Comparison of ENCODE assay signal across 8 cellular contexts in genomic region chr10:61750943-61751471, GRCh38.
A peak's percentile ranks its signal among the peaks of the same experiment; 100 is the strongest.
DNase-seq lines count a peak whose midpoint lies in the region; ATAC-seq and TF ChIP-seq lines count a peak whose summit lies in the region.

No MANE protein-coding gene starts in this region.

- peak overlapping the region; percentile 96 for H3K27ac Mint-ChIP-seq in Calu3 (ENCODE audit: unreplicated experiment)

- no peaks in the 10 kb centered on the region for H3K36me3 Mint-ChIP-seq in Calu3 (ENCODE audit: insufficient read depth, unreplicated experiment)

- POLR2A ChIA-PET in RWPE1 (lab: Yijun Ruan, JAX; ENCODE audit: low non-redundant PET), result no interaction called here

- peaks cover 0 to 52% (median 29%) of the 10 kb centered on the region in 4 donors for H3K4me1 ChIP-seq in sigmoid colon

- H3K4me3 ChIP-seq in sigmoid colon, result no peak overlapping the region

- no peaks in the 10 kb centered on the region for H3K27me3 Mint-ChIP-seq in Calu3 (ENCODE audit: unreplicated experiment)

- H3K4me3 Mint-ChIP-seq in Calu3 (ENCODE audit: low read depth, unreplicated experiment), result peak overlapping the region; percentile 58

- CTCF ChIA-PET in Calu3 (lab: Charles Lee) (interaction anchor here (0.5 to 3.8 kb wide), 26 partner anchors 10 to 1384 kb away, joined by 3 to 78 read pairs (median 5); no protein-coding TSS in a partner anchor), RWPE1 (lab: Yijun Ruan, JAX) (interaction anchor here (0.5 to 1.4 kb wide), 8 partner anchors 9 to 1949 kb away, joined by 3 to 5 read pairs (median 4); no protein-coding TSS in a partner anchor)

- no peak for TF ChIP-seq EP300 in sigmoid colon (IDR thresholded peaks at IDR 0.05)

- no peak for TF ChIP-seq POLR2A in sigmoid colon (IDR thresholded peaks at IDR 0.05)

- ATAC-seq in GM19452 (IDR thresholded peaks at IDR 0.05; ENCODE audit: unreplicated experiment) (peak; percentile 73), HG03520 (IDR thresholded peaks at IDR 0.05; ENCODE audit: unreplicated experiment) (peak; percentile 81), Right ventricle myocardium superior (ENCODE audit: poor library complexity) (peak; percentile 93)

- WGBS in sigmoid colon, 2 donors, result 16 to 42% methylated on average over 6 of the region's 6 CpGs

- H3K36me3 ChIP-seq in sigmoid colon, result no peaks in the 10 kb centered on the region

- peaks cover 54% of the 10 kb centered on the region for H3K4me1 Mint-ChIP-seq in Calu3 (ENCODE audit: low read depth, unreplicated experiment)

- BruUV-seq in Calu3 (replicated peaks; lab: Mats Ljungman, UMichigan), result no TSS peak

- H3K9me3 Mint-ChIP-seq in Calu3 (ENCODE audit: low read depth, unreplicated experiment), result no peaks in the 10 kb centered on the region

- H3K27ac ChIP-seq in RWPE1 (no peak overlapping the region), sigmoid colon (no peak overlapping the region)

- TF ChIP-seq CTCF in Calu3 (IDR thresholded peaks at IDR 0.05; ENCODE audit: unreplicated experiment), result peak; percentile 85
- peak; percentile 33 for TF ChIP-seq CTCF in RWPE1 (conservative IDR thresholded peaks at IDR 0.05; ENCODE audit: low read depth)
- TF ChIP-seq CTCF in sigmoid colon (IDR thresholded peaks at IDR 0.05), result peak in 3 of 4 experiments; percentile 36 to 48 (median 38)

- intact Hi-C loops in Calu3 (cut with micrococcal nuclease; ENCODE audit: unreplicated experiment) (loop anchor here (1.0 to 5.0 kb wide), 4 partner anchors 68 to 286 kb away; partner anchors contain the start of gene ARID5B), Right ventricle myocardium superior (cut with DNase I) (loop anchor here (10.0 kb wide), 1 partner anchor 494 kb away; no protein-coding TSS in a partner anchor), sigmoid colon (cut with DNase I) (loop anchor here (5.0 to 10.0 kb wide), 2 partner anchors 151 to 514 kb away; partner anchors contain the start of genes ARID5B and RTKN2)

- H3K27me3 ChIP-seq in sigmoid colon, result no peaks in the 10 kb centered on the region

- DNase-seq in Calu3 (peak; percentile 90), RWPE1 (ENCODE audit: low spot score) (peak; percentile 46), Right ventricle myocardium superior (peak; percentile 64), sigmoid colon (no peak), SHP77 treated with DMSO at 0.1 percent for 48 hours (lab: John Stamatoyannopoulos, UW) (no peak)
- peak; percentile 52 for DNase-seq in activated gamma-delta T cell treated with anti-CD3 and anti-CD28 coated beads, Interleukin-2, amount 50 U/mL, for 16 hours (ENCODE audit: low read depth)

- H3K9me3 ChIP-seq in sigmoid colon, result no peaks in the 10 kb centered on the region

Comparison
In these comparisons a context has a peak if more than half of its experiments do, and no peak if none do; other contexts are left out.
1. DNase-seq: peak in Calu3 (single experiment), RWPE1 (single experiment), activated gamma-delta T cell treated with anti-CD3 and anti-CD28 coated beads, Interleukin-2, amount 50 U/mL, for 16 hours (single experiment) and Right ventricle myocardium superior (single experiment); none in sigmoid colon (single experiment) and SHP77 treated with DMSO at 0.1 percent for 48 hours (single experiment).
2. CTCF ChIP-seq: peak in every context shown above with its lines; median percentile 85 in Calu3; 38 in sigmoid colon; 33 in RWPE1.
3. Peak in every context shown above with its lines, with median percentiles within 50 percentile points of each other: ATAC-seq.